8 cellular contexts compared by ENCODE assay signal in the genomic region with DNA sequence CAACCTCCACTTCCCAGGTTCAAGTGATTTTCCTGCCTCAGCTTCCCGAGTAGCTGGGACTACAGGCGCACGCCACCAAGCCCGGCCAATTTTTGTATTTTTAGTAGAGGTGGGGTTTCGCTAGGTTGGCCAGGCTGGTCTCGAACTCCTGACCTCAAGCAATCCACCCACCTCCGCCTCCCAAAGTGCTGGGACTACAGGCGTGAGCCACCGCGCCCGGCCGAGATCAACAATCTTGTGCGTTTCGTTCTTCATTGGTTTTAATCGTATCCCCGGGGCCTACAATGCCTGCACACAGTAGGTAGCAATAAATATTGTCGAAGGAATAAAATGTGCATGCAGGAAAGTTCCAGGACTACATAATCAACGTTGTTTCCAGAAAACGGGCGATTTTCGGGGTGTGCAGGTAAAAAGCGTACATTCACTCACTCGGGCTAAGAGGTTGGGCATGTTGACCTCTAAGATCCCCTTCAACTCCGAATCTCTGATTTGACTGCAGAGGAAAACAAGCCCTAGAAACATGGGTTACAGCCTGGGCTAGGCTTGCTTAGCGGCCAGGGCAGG. TPM values are rescaled to one million over a fixed set of nuclear protein-coding genes. Genes with fewer than 3 reads are reported as not detected.
A peak's percentile ranks its signal among the peaks of the same experiment; 100 is the strongest.
DNase-seq lines count a peak whose midpoint lies in the region; ATAC-seq and TF ChIP-seq lines count a peak whose summit lies in the region.

No MANE protein-coding gene starts in this region.

- ATAC-seq in psoas muscle (no peak), GM18517 (IDR thresholded peaks at IDR 0.05; ENCODE audit: unreplicated experiment) (no peak)

- WGBS in psoas muscle, 3 donors, result 61 to 72% (median 62%) methylated on average over 25 of the region's 25 CpGs

- peak overlapping the region; percentile 83 for H3K27ac ChIP-seq in SU-DHL-6 (ENCODE audit: low read depth, low read length)
- H3K27ac ChIP-seq in psoas muscle, result peak overlapping the region; percentile 94

- H4K20me1 ChIP-seq in SU-DHL-6 (ENCODE audit: low read depth, low read length), result no peaks in the 10 kb centered on the region; the same call in 1 of the 2 replicates

- H3F3A ChIP-seq in SU-DHL-6 (ENCODE audit: insufficient read depth), result peaks cover 7% of the 10 kb centered on the region; the same call in 1 of the 2 replicates

- H3K4me2 ChIP-seq in SU-DHL-6 (ENCODE audit: low read depth, low read length, poor library complexity, severe bottlenecking), result peak overlapping the region; percentile 89

- DNase-seq in fibroblast of mammary gland (ENCODE audit: low read depth), result no peak
- DNase-seq in psoas muscle, result no peak
- DNase-seq in KG1 (lab: John Stamatoyannopoulos, UW), result no peak
- DNase-seq in nucleus accumbens (lab: John Stamatoyannopoulos, UW), result no peak
- DNase-seq in central memory CD4-positive, alpha-beta T cell, result no peak

- intact Hi-C loops in psoas muscle (cut with DNase I), result no loop called here

- H3K36me3 ChIP-seq in ES-I3 (ENCODE audit: insufficient read depth, low read length) (no peaks in the 10 kb centered on the region), SU-DHL-6 (ENCODE audit: low read length) (no peaks in the 10 kb centered on the region), psoas muscle (ENCODE audit: insufficient read depth in 1 of 2, low read depth in 1 of 2) (no peaks in the 10 kb centered on the region)

- H3K9me3 ChIP-seq in ES-I3 (ENCODE audit: control insufficient read depth, insufficient read depth, low read length) (no peaks in the 10 kb centered on the region), SU-DHL-6 (ENCODE audit: insufficient read depth, low read length) (no peaks in the 10 kb centered on the region), psoas muscle (no peaks in the 10 kb centered on the region)

- H3K79me2 ChIP-seq in SU-DHL-6 (ENCODE audit: insufficient read depth, low read length), result peaks cover 31% of the 10 kb centered on the region

- no peaks in the 10 kb centered on the region for H3K9me2 ChIP-seq in SU-DHL-6 (replicated peaks; ENCODE audit: insufficient read depth, low read length)

- no peaks in the 10 kb centered on the region for H3K27me3 ChIP-seq in SU-DHL-6 (ENCODE audit: low read length)
- H3K27me3 ChIP-seq in psoas muscle (ENCODE audit: insufficient read depth in 3 of 3, low read length in 2 of 3), result no peaks in the 10 kb centered on the region

- peak overlapping the region; percentile 80 for H3K4me3 ChIP-seq in SU-DHL-6 (ENCODE audit: insufficient read depth, low read length, poor library complexity, severe bottlenecking)
- H3K4me3 ChIP-seq in fibroblast of mammary gland (ENCODE audit: control insufficient read depth, low read depth, low read length), result peak overlapping the region; percentile 72
- peak overlapping the region; percentile 92 for H3K4me3 ChIP-seq in psoas muscle

- no peak for TF ChIP-seq CTCF in SU-DHL-6 (IDR thresholded peaks at IDR 0.05; ENCODE audit: insufficient read depth, low read length, poor library complexity, severe bottlenecking)
- no peak for TF ChIP-seq CTCF in fibroblast of mammary gland (conservative IDR thresholded peaks at IDR 0.05; ENCODE audit: control insufficient read depth, insufficient read depth, low read depth, low read length)
- no peak for TF ChIP-seq CTCF in psoas muscle (IDR thresholded peaks at IDR 0.05)

- H3K9ac ChIP-seq in ES-I3 (ENCODE audit: low read depth, low read length) (peak overlapping the region; percentile 95), SU-DHL-6 (ENCODE audit: low read length) (peak overlapping the region; percentile 93)

- peak overlapping the region; percentile 36 for H2AFZ ChIP-seq in SU-DHL-6 (ENCODE audit: low read depth, low read length, severe bottlenecking)

- H3K4me1 ChIP-seq in ES-I3 (ENCODE audit: insufficient read depth, low read length), result peaks cover 9% of the 10 kb centered on the region
- peaks cover 31% of the 10 kb centered on the region for H3K4me1 ChIP-seq in psoas muscle

RNA-seq across cellular contexts. Expression of a gene that starts 2.7 kb away (rescaled TPM):
- 10 to 100 TPM; 25.4 to 35.7 (median 33.1) TPM for total RNA-seq in psoas muscle
- 10 to 100 TPM in 1 of 3 donors, 1 to 10 TPM in 2; 4.9 to 24.7 (median 8.0) TPM for polyA plus RNA-seq in psoas muscle
